In genomic region chr1:169487153-169487552, GRCh38 we compare ENCODE assay signal across 10 cellular contexts. TPM values are rescaled to one million over a fixed set of nuclear protein-coding genes. Genes with fewer than 3 reads are reported as not detected.
DNase-seq lines count a peak whose midpoint lies in the region; ATAC-seq and TF ChIP-seq lines count a peak whose summit lies in the region.
"Had no signal": no experiment of that assay in that cellular context is flagged by ENCODE, and none has a peak within 500 bp of the region (broad histone marks: within the 10 kb centered on the region; RNA-seq: fewer than 3 reads in every experiment).

No MANE protein-coding gene starts in this region.

- intact Hi-C loops in activated CD4-positive, alpha-beta T cell treated with anti-CD3 and anti-CD28 coated beads for 36 hours (cut with DNase I, micrococcal nuclease), result loop anchor here (2.0 to 10.0 kb wide), 11 partner anchors 98 to 1310 kb away; partner anchors contain the start of genes ATP1B1 (in 1 of the 2), BLZF1 (in 1 of the 2), KIFAP3 (in 1 of the 2) and NME7 (in 1 of the 2)
- intact Hi-C loops in left lung (cut with DNase I) (no loop called here), testis (cut with DNase I; ENCODE audit: low total_unique reads) (no loop called here)

- H3K36me3 ChIP-seq in left lung, result no peaks in the 10 kb centered on the region
- no peaks in the 10 kb centered on the region for H3K36me3 ChIP-seq in testis (ENCODE audit: low read depth, missing control alignments)

- peaks cover 1% of the 10 kb centered on the region for H3K27me3 Mint-ChIP-seq in activated CD4-positive, alpha-beta T cell treated with anti-CD3 and anti-CD28 coated beads for 36 hours
- H3K27me3 Mint-ChIP-seq in activated naive CD8-positive, alpha-beta T cell, result no peaks in the 10 kb centered on the region

- DNase-seq in activated CD4-positive, alpha-beta T cell treated with anti-CD3 and anti-CD28 coated beads for 36 hours, result no peak
- DNase-seq in activated CD4-positive, alpha-beta T cell treated with anti-CD3 and anti-CD28 coated beads for 4 hours, result no peak
- DNase-seq in left lung, result no peak
- no peak for DNase-seq in testis
- DNase-seq in NCI-H748 (lab: John Stamatoyannopoulos, UW; ENCODE audit: unreplicated experiment), result no peak
- DNase-seq in central memory CD4-positive, alpha-beta T cell, result no peak
- DNase-seq: stimulated activated CD4-positive, alpha-beta T cell treated with anti-CD3 and anti-CD28 coated beads, Interleukin-4, amount 100 ng/mL, for 1 hour had no signal

- H3K4me3 ChIP-seq in left lung (peak overlapping the region in 1 of 2 donors; percentile 95), testis (no peak overlapping the region)

- no peak overlapping the region for H3K27ac Mint-ChIP-seq in activated CD4-positive, alpha-beta T cell treated with anti-CD3 and anti-CD28 coated beads for 36 hours
- H3K27ac Mint-ChIP-seq in activated naive CD8-positive, alpha-beta T cell, result no peak overlapping the region

- TF ChIP-seq CTCF in left lung (IDR thresholded peaks at IDR 0.05) (no peak), testis (IDR thresholded peaks at IDR 0.05) (no peak)

- CTCF ChIA-PET in activated CD4-positive, alpha-beta T cell treated with anti-CD3 and anti-CD28 coated beads for 36 hours (lab: Charles Lee), result interaction anchor here (0.7 to 1.9 kb wide), 4 partner anchors 9 to 455 kb away, joined by 3 to 6 read pairs (median 4); partner anchors contain the start of gene F5

- ATAC-seq in activated CD4-positive, alpha-beta T cell treated with anti-CD3 and anti-CD28 coated beads for 36 hours, result no peak
- ATAC-seq in left lung (no peak), GM18502 (IDR thresholded peaks at IDR 0.05; ENCODE audit: poor library complexity, unreplicated experiment) (no peak)
- ATAC-seq: esophagus mucosa had no signal

- H3K4me1 Mint-ChIP-seq in activated CD4-positive, alpha-beta T cell treated with anti-CD3 and anti-CD28 coated beads for 36 hours, result peaks cover 55% of the 10 kb centered on the region
- H3K4me1 Mint-ChIP-seq in activated naive CD8-positive, alpha-beta T cell (ENCODE audit: low read depth), result peaks cover 53% of the 10 kb centered on the region

- POLR2A ChIA-PET in activated CD4-positive, alpha-beta T cell treated with anti-CD3 and anti-CD28 coated beads for 36 hours (lab: Charles Lee), result no interaction called here

- H3K9me3 Mint-ChIP-seq in activated CD4-positive, alpha-beta T cell treated with anti-CD3 and anti-CD28 coated beads for 36 hours (ENCODE audit: low read depth), result no peaks in the 10 kb centered on the region
- H3K9me3 Mint-ChIP-seq in activated naive CD8-positive, alpha-beta T cell (ENCODE audit: low read depth), result no peaks in the 10 kb centered on the region

- WGBS in testis, 2 donors, result 68 to 75% methylated on average over 5 of the region's 5 CpGs

- H3K9me3 ChIP-seq in left lung, result no peaks in the 10 kb centered on the region
- H3K9me3 ChIP-seq in testis, result no peaks in the 10 kb centered on the region

- H3K27me3 ChIP-seq in left lung (no peaks in the 10 kb centered on the region), testis (no peaks in the 10 kb centered on the region)

- peaks cover 6% of the 10 kb centered on the region for H3K36me3 Mint-ChIP-seq in activated CD4-positive, alpha-beta T cell treated with anti-CD3 and anti-CD28 coated beads for 36 hours (ENCODE audit: low read depth)
- H3K36me3 Mint-ChIP-seq in activated naive CD8-positive, alpha-beta T cell, result no peaks in the 10 kb centered on the region

- H3K4me1 ChIP-seq in left lung, result peaks cover 0 to 41% of the 10 kb centered on the region in 2 donors
- peaks cover 13% of the 10 kb centered on the region for H3K4me1 ChIP-seq in testis

- peak overlapping the region; percentile 93 for H3K4me3 Mint-ChIP-seq in activated CD4-positive, alpha-beta T cell treated with anti-CD3 and anti-CD28 coated beads for 36 hours
- H3K4me3 Mint-ChIP-seq in activated naive CD8-positive, alpha-beta T cell, result peak overlapping the region; percentile 93

- H3K27ac ChIP-seq in left lung (peak overlapping the region; percentile 96 to 97), testis (peak overlapping the region; percentile 93 to 98)

- no peak for TF ChIP-seq POLR2A in testis (IDR thresholded peaks at IDR 0.05)

RNA-seq across cellular contexts. Expression of gene SLC19A2, which starts 1.4 kb away (rescaled TPM):
- 1 to 10 TPM; 4.0 to 4.4 TPM for total RNA-seq in activated CD4-positive, alpha-beta T cell treated with anti-CD3 and anti-CD28 coated beads for 36 hours
- 10 to 100 TPM; 12.0 to 15.4 TPM for total RNA-seq in left lung
- 10 to 100 TPM; 22.5 to 26.5 TPM for total RNA-seq in testis
- 14.6 TPM for polyA plus RNA-seq in testis (ENCODE audit: insufficient read depth, low read depth, low replicate concordance)

RNA-seq across cellular contexts. Expression of gene CCDC181, which starts 59.9 kb away (rescaled TPM):
- total RNA-seq in activated CD4-positive, alpha-beta T cell treated with anti-CD3 and anti-CD28 coated beads for 36 hours, result under 1 TPM; 0.11 to 0.14 TPM
- 1 to 10 TPM in 1 of 2 donors, under 1 TPM in 1; 0.35 to 1.5 TPM for total RNA-seq in left lung
- 10 to 100 TPM; 14.2 to 27.1 TPM for total RNA-seq in testis
- 17.5 TPM for polyA plus RNA-seq in testis (ENCODE audit: insufficient read depth, low read depth, low replicate concordance)
- total RNA-seq: esophagus mucosa had no signal

Comparison
In these comparisons a context has a peak if more than half of its experiments do, and no peak if none do; other contexts are left out.
1. RNA of gene CCDC181, which starts 59.9 kb away (total RNA-seq): 14.2 to 27.1 TPM in testis; 0.35 to 1.5 TPM in left lung and 0.11 to 0.14 TPM in activated CD4-positive, alpha-beta T cell treated with anti-CD3 and anti-CD28 coated beads for 36 hours; every median in the first group is over 4 times any median in the second.
2. intact Hi-C loops: an anchor here in activated CD4-positive, alpha-beta T cell treated with anti-CD3 and anti-CD28 coated beads for 36 hours (2.0 to 10.0 kb wide); none called in left lung and testis.